ENCODE assay signal across 28 cellular contexts in genomic region chr3:185172086-185173049, GRCh38. TPM values are rescaled to one million over a fixed set of nuclear protein-coding genes. Genes with fewer than 3 reads are reported as not detected.
DNase-seq lines count a peak whose midpoint lies in the region; ATAC-seq lines count a peak whose summit lies in the region.
"Had no signal": no experiment of that assay in that cellular context is flagged by ENCODE, and none has a peak within 500 bp of the region (broad histone marks: within the 10 kb centered on the region; RNA-seq: fewer than 3 reads in every experiment).

No MANE protein-coding gene starts in this region.

- intact Hi-C loops in dendritic cell treated with granulocyte-macrophage colony-stimulating factor and Interleukin-4, amounts not matched to agents 40 ng/mL and 50 ng/mL, for 4 days (cut with micrococcal nuclease): loop anchor here (10.0 kb wide), 1 partner anchor 298 kb away; no protein-coding TSS in a partner anchor

- peaks cover 30% of the 10 kb centered on the region for H3K4me1 Mint-ChIP-seq in dendritic cell treated with granulocyte-macrophage colony-stimulating factor and Interleukin-4, amounts not matched to agents 40 ng/mL and 50 ng/mL, for 4 days (ENCODE audit: low read depth)
- no peaks in the 10 kb centered on the region for H3K4me1 Mint-ChIP-seq in T-helper 2 cell treated with Interferon-gamma antibody and Interleukin-4, amounts not matched to agents 5 μg/mL and 100 μg/mL, for 36 hours (ENCODE audit: low read depth)
- H3K4me1 Mint-ChIP-seq: natural killer cell had no signal

- no peaks in the 10 kb centered on the region for H3K36me3 Mint-ChIP-seq in dendritic cell treated with granulocyte-macrophage colony-stimulating factor and Interleukin-4, amounts not matched to agents 40 ng/mL and 50 ng/mL, for 4 days (ENCODE audit: low read depth)
- H3K36me3 Mint-ChIP-seq in T-helper 2 cell treated with Interferon-gamma antibody and Interleukin-4, amounts not matched to agents 5 μg/mL and 100 μg/mL, for 36 hours (ENCODE audit: low read depth): no peaks in the 10 kb centered on the region
- H3K36me3 Mint-ChIP-seq: CD14-positive monocyte, immature natural killer cell, mesothelial cell of epicardium, natural killer cell had no signal

- ATAC-seq in activated CD4-positive, CD25-positive, alpha-beta regulatory T cell treated with anti-CD3 and anti-CD28 coated beads, Interleukin-2, amount 50 U/mL, for 24 hours: no peak
- ATAC-seq: activated T-cell treated with anti-CD3 and anti-CD28 coated beads, Interleukin-2, amount 50 U/mL, for 4 hours; left lobe of liver; natural killer cell; Right ventricle myocardium inferior had no signal

- peak overlapping the region; percentile 55 for H3K27ac Mint-ChIP-seq in dendritic cell treated with granulocyte-macrophage colony-stimulating factor and Interleukin-4, amounts not matched to agents 40 ng/mL and 50 ng/mL, for 4 days
- no peak overlapping the region for H3K27ac Mint-ChIP-seq in T-helper 2 cell treated with Interferon-gamma antibody and Interleukin-4, amounts not matched to agents 5 μg/mL and 100 μg/mL, for 36 hours
- H3K27ac Mint-ChIP-seq: immature natural killer cell, mesothelial cell of epicardium, natural killer cell had no signal

- no peak overlapping the region for H3K4me3 Mint-ChIP-seq in dendritic cell treated with granulocyte-macrophage colony-stimulating factor and Interleukin-4, amounts not matched to agents 40 ng/mL and 50 ng/mL, for 4 days
- H3K4me3 Mint-ChIP-seq in T-helper 2 cell treated with Interferon-gamma antibody and Interleukin-4, amounts not matched to agents 5 μg/mL and 100 μg/mL, for 36 hours: no peak overlapping the region
- H3K4me3 Mint-ChIP-seq: activated T-cell treated with anti-CD3 and anti-CD28 coated beads, Interleukin-2, amount 50 U/mL, for 4 hours; CD14-positive monocyte; immature natural killer cell; mesothelial cell of epicardium; natural killer cell had no signal

- DNase-seq in Daoy (ENCODE audit: low read depth) (peak; percentile 46), NCI-H69 (lab: John Stamatoyannopoulos, UW) (peak; percentile 51), pons (ENCODE audit: low spot score) (peak; percentile 35), SHP77 (lab: John Stamatoyannopoulos, UW) (no peak)
- no peak for DNase-seq in T-helper 2 cell treated with Interferon-gamma antibody and Interleukin-4, amounts not matched to agents 5 μg/mL and 100 μg/mL, for 36 hours (ENCODE audit: low spot score)
- DNase-seq: activated CD4-positive, alpha-beta T cell treated with anti-CD3 and anti-CD28 coated beads, Interleukin-2, amount 50 U/mL, for 1 hour; activated T-cell treated with anti-CD3 and anti-CD28 coated beads, Interleukin-2, amount 50 U/mL, for 4 hours; central memory CD4-positive, alpha-beta T cell; DND-41; dorsolateral prefrontal cortex; hippocampal formation; immature natural killer cell; natural killer cell; NCI-H1105; NCI-H2029; NCI-H774; PC-9; stimulated activated CD8-positive, alpha-beta memory T cell treated with anti-CD3 and anti-CD28 coated beads, Interleukin-4, amount 100 ng/mL, for 48 hours; stomach; T-helper 9 cell; thyroid gland; WERI-Rb-1 had no signal

- H3K27me3 Mint-ChIP-seq in dendritic cell treated with granulocyte-macrophage colony-stimulating factor and Interleukin-4, amounts not matched to agents 40 ng/mL and 50 ng/mL, for 4 days: peaks cover 2% of the 10 kb centered on the region
- H3K27me3 Mint-ChIP-seq in T-helper 2 cell treated with Interferon-gamma antibody and Interleukin-4, amounts not matched to agents 5 μg/mL and 100 μg/mL, for 36 hours (ENCODE audit: low read depth): peaks cover 9% of the 10 kb centered on the region

- H3K9me3 Mint-ChIP-seq in dendritic cell treated with granulocyte-macrophage colony-stimulating factor and Interleukin-4, amounts not matched to agents 40 ng/mL and 50 ng/mL, for 4 days: no peaks in the 10 kb centered on the region
- H3K9me3 Mint-ChIP-seq in T-helper 2 cell treated with Interferon-gamma antibody and Interleukin-4, amounts not matched to agents 5 μg/mL and 100 μg/mL, for 36 hours: no peaks in the 10 kb centered on the region
- H3K9me3 Mint-ChIP-seq: activated T-cell treated with anti-CD3 and anti-CD28 coated beads, Interleukin-2, amount 50 U/mL, for 4 hours; CD14-positive monocyte; immature natural killer cell; mesothelial cell of epicardium; natural killer cell had no signal

RNA-seq across cellular contexts. Expression of gene C3orf70, which starts 19.5 kb away (rescaled TPM):
- total RNA-seq in Daoy (2014; rRNA removed; shearing (Covaris generic)): 3.6 and 4.7 TPM in 2 replicates
- total RNA-seq: PC-9 had no signal

Comparison
In these comparisons a context has a peak if more than half of its experiments do, and no peak if none do; other contexts are left out.
1. DNase-seq: peak in Daoy (single experiment), NCI-H69 (single experiment) and pons (single experiment); none in SHP77 (0 of 2) and T-helper 2 cell treated with Interferon-gamma antibody and Interleukin-4, amounts not matched to agents 5 μg/mL and 100 μg/mL, for 36 hours (single experiment).